Comparison of ENCODE assay signal across 8 cellular contexts in genomic region chr11:62770778-62771143, GRCh38. TPM values are rescaled to one million over a fixed set of nuclear protein-coding genes. Genes with fewer than 3 reads are reported as not detected.
DNase-seq lines count a peak whose midpoint lies in the region; ATAC-seq and TF ChIP-seq lines count a peak whose summit lies in the region.

No MANE protein-coding gene starts in this region.

- ATAC-seq in natural killer cell, result peak in 1 of 3 donors; percentile 0
- no peak for ATAC-seq in GM21786 (IDR thresholded peaks at IDR 0.05; ENCODE audit: unreplicated experiment)

- H3K4me1 Mint-ChIP-seq in Caco-2 (ENCODE audit: low read depth, unreplicated experiment) (no peaks in the 10 kb centered on the region), HFFc6 (ENCODE audit: low read depth) (peaks cover 22% of the 10 kb centered on the region), natural killer cell (peaks cover 17 to 25% of the 10 kb centered on the region in 2 donors)

- TSS peak; percentile 47 for BruUV-seq in Caco-2 (replicated peaks; lab: Mats Ljungman, UMichigan)

- peaks cover 47% of the 10 kb centered on the region for H3K36me3 Mint-ChIP-seq in Caco-2 (ENCODE audit: insufficient read depth, unreplicated experiment)
- H3K36me3 Mint-ChIP-seq in HFFc6 (ENCODE audit: low read depth), result peaks cover 21% of the 10 kb centered on the region
- H3K36me3 Mint-ChIP-seq in natural killer cell, result no peaks in the 10 kb centered on the region

- no peaks in the 10 kb centered on the region for H3K9me3 ChIP-seq in Caco-2

- peak overlapping the region; percentile 81 for H3K4me3 ChIP-seq in Caco-2 (ENCODE audit: low read depth, low read length)

- no peaks in the 10 kb centered on the region for H3K9me3 Mint-ChIP-seq in Caco-2 (ENCODE audit: unreplicated experiment)
- H3K9me3 Mint-ChIP-seq in HFFc6, result no peaks in the 10 kb centered on the region
- H3K9me3 Mint-ChIP-seq in natural killer cell, result no peaks in the 10 kb centered on the region

- intact Hi-C loops in Caco-2 (cut with micrococcal nuclease; ENCODE audit: unreplicated experiment) (loop anchor here (1.0 to 2.0 kb wide), 2 partner anchors 16 to 42 kb away; partner anchors contain the start of gene TTC9C), natural killer cell (cut with micrococcal nuclease) (loop anchor here (1.0 kb wide), 2 partner anchors 9 to 16 kb away; partner anchors contain the start of gene POLR2G)

- H3K4me3 Mint-ChIP-seq in Caco-2 (ENCODE audit: unreplicated experiment), result peak overlapping the region; percentile 92
- H3K4me3 Mint-ChIP-seq in HFFc6, result peak overlapping the region; percentile 93
- peak overlapping the region; percentile 93 for H3K4me3 Mint-ChIP-seq in natural killer cell

- POLR2A ChIA-PET in Caco-2 (lab: Charles Lee), result interaction anchor here (0.6 to 2.4 kb wide), 11 partner anchors 9 to 111 kb away, joined by 3 to 21 read pairs (median 6); partner anchors contain the start of genes C11orf98, CSKMT, HNRNPUL2 and LBHD1

- TF ChIP-seq CTCF in Caco-2 (IDR thresholded peaks at IDR 0.05; ENCODE audit: insufficient read depth in 1 of 2, low read depth in 1 of 2, low read length in 1 of 2, severe bottlenecking in 1 of 2, unreplicated experiment in 1 of 2) (no peak), HFFc6 (IDR thresholded peaks at IDR 0.05) (no peak), natural killer cell (IDR thresholded peaks at IDR 0.05) (no peak)

- H3K36me3 ChIP-seq in Caco-2 (ENCODE audit: control insufficient read depth, insufficient read depth, low read length), result 0 out of 2 replicates have a peak, but pooled peaks cover 3% of the 10 kb centered on the region

- H3K27ac ChIP-seq in epithelial cell of prostate, result peak overlapping the region; percentile 86

- CTCF ChIA-PET in Caco-2 (lab: Charles Lee), result interaction anchor here (0.7 to 4.1 kb wide), 9 partner anchors 9 to 210 kb away, joined by 3 to 25 read pairs (median 4); partner anchors contain the start of genes C11orf98, POLR2G, TMEM179B and TUT1

- H3K27me3 Mint-ChIP-seq in Caco-2 (ENCODE audit: insufficient read depth, unreplicated experiment) (no peaks in the 10 kb centered on the region), HFFc6 (ENCODE audit: insufficient read depth) (no peaks in the 10 kb centered on the region; the same call in 1 of the 2 replicates), natural killer cell (ENCODE audit: low read depth in 2 of 2) (no peaks in the 10 kb centered on the region)

- peaks cover 6% of the 10 kb centered on the region for H3K4me1 ChIP-seq in Caco-2

- peak overlapping the region; percentile 99 for H3K27ac Mint-ChIP-seq in Caco-2 (ENCODE audit: unreplicated experiment)
- H3K27ac Mint-ChIP-seq in HFFc6, result peak overlapping the region; percentile 95
- H3K27ac Mint-ChIP-seq in natural killer cell, result peak overlapping the region; percentile 93 to 99

- DNase-seq in Caco-2 (peak; percentile 47 to 53), HFFc6 (no peak), UCSD-AML1 (lab: John Stamatoyannopoulos, UW; ENCODE audit: unreplicated experiment) (peak; percentile 63), epithelial cell of prostate (ENCODE audit: low read depth, low spot score) (no peak), natural killer cell (no peak), GOT3 (lab: John Stamatoyannopoulos, UW) (no peak), D341Med (ENCODE audit: low spot score) (no peak)

- H3K27me3 ChIP-seq in Caco-2 (replicated peaks; ENCODE audit: control insufficient read depth, insufficient read depth, low read length), result no peaks in the 10 kb centered on the region

RNA-seq across cellular contexts. Expression of gene TAF6L, which starts 0.4 kb away (rescaled TPM):
- total RNA-seq in Caco-2 (2022), result 26.8 and 30.1 TPM in 2 replicates
- 10 to 100 TPM in 5 of 6 experiments, 1 to 10 TPM in 1; 9.9 to 12.7 (median 10.6) TPM for total RNA-seq in HFFc6 (2021; fragmentation: NEBNext Ultra II Directional; extraction: Animal tissue kit (Norgen Biotek cat#: 25700))
- 10 to 100 TPM; 18.4 to 20.3 (median 18.8) TPM for total RNA-seq in natural killer cell

RNA-seq across cellular contexts. Expression of gene POLR2G, which starts 9.4 kb away (rescaled TPM):
- total RNA-seq in Caco-2 (2022) (139 TPM in 2 replicates), natural killer cell (100 to 1,000 TPM; 110 to 120 (median 119) TPM)
- 10 to 100 TPM; 77.6 to 83.8 (median 81.4) TPM for total RNA-seq in HFFc6 (2021; fragmentation: NEBNext Ultra II Directional; extraction: Animal tissue kit (Norgen Biotek cat#: 25700))

RNA-seq across cellular contexts. Expression of gene TMEM179B, which starts 16.4 kb away (rescaled TPM):
- total RNA-seq in Caco-2 (2022), result 59.9 and 68.4 TPM in 2 replicates
- total RNA-seq in HFFc6 (2021; fragmentation: NEBNext Ultra II Directional; extraction: Animal tissue kit (Norgen Biotek cat#: 25700)), result 10 to 100 TPM; 47.2 to 66.3 (median 52.7) TPM
- 10 to 100 TPM; 33.7 to 41.1 (median 36.3) TPM for total RNA-seq in natural killer cell

RNA-seq across cellular contexts. Expression of gene ZBTB3, which starts 16.8 kb away (rescaled TPM):
- total RNA-seq in Caco-2 (2022) (8.2 and 10.9 TPM in 2 replicates), natural killer cell (1 to 10 TPM; 5.4 to 9.6 (median 8.8) TPM)
- total RNA-seq in HFFc6 (2021; fragmentation: NEBNext Ultra II Directional; extraction: Animal tissue kit (Norgen Biotek cat#: 25700)), result 10 to 100 TPM in 1 of 6 experiments, 1 to 10 TPM in 5; 7.9 to 10.8 (median 8.9) TPM

RNA-seq across cellular contexts. Expression of gene TMEM223, which starts 21.0 kb away (rescaled TPM):
- total RNA-seq in Caco-2 (2022), result 22.7 and 28.1 TPM in 2 replicates
- 10 to 100 TPM; 12.8 to 15.0 (median 13.6) TPM for total RNA-seq in HFFc6 (2021; fragmentation: NEBNext Ultra II Directional; extraction: Animal tissue kit (Norgen Biotek cat#: 25700))
- 10 to 100 TPM in 1 of 3 donors, 1 to 10 TPM in 2; 4.8 to 10.0 (median 5.0) TPM for total RNA-seq in natural killer cell

Comparison
In these comparisons a context has a peak if more than half of its experiments do, and no peak if none do; other contexts are left out.
1. DNase-seq: peak in Caco-2 (2 of 2) and UCSD-AML1 (single experiment); none in HFFc6 (single experiment), epithelial cell of prostate (single experiment), natural killer cell (single experiment), GOT3 (single experiment) and D341Med (single experiment).
2. Peak in every context shown above with its lines, with median percentiles within 50 percentile points of each other: H3K27ac Mint-ChIP-seq and H3K4me3 Mint-ChIP-seq.